Comparison of ENCODE assay signal across 18 cellular contexts in genomic region chr4:784401-785331, GRCh38. TPM values are rescaled to one million over a fixed set of nuclear protein-coding genes. Genes with fewer than 3 reads are reported as not detected.
DNase-seq lines count a peak whose midpoint lies in the region; ATAC-seq and TF ChIP-seq lines count a peak whose summit lies in the region.
"Had no signal": no experiment of that assay in that cellular context is flagged by ENCODE, and none has a peak within 500 bp of the region (broad histone marks: within the 10 kb centered on the region; RNA-seq: fewer than 3 reads in every experiment).

No MANE protein-coding gene starts in this region.

- H3K27ac ChIP-seq in sigmoid colon (no peak overlapping the region), breast epithelium (peak overlapping the region in 1 of 2 donors; percentile 85), SK-N-SH (ENCODE audit: low read depth in 2 of 2, low read length in 1 of 2) (peak overlapping the region in 1 of 2 experiments; percentile 8; a peak in 1 of 4 replicates)
- H3K27ac ChIP-seq: WERI-Rb-1 had no signal

- no peak for TF ChIP-seq CTCF in sigmoid colon (IDR thresholded peaks at IDR 0.05)
- TF ChIP-seq CTCF in breast epithelium (IDR thresholded peaks at IDR 0.05): no peak
- no peak for TF ChIP-seq CTCF in SK-N-SH (IDR thresholded peaks at IDR 0.05)

- H3K4me2 ChIP-seq in SK-N-SH: no peak overlapping the region

- no peak for TF ChIP-seq EP300 in sigmoid colon (IDR thresholded peaks at IDR 0.05)
- no peak for TF ChIP-seq EP300 in SK-N-SH (IDR thresholded peaks at IDR 0.05; ENCODE audit: borderline replicate concordance in 1 of 2, low read depth in 1 of 2, low read length in 1 of 2)

- H2AFZ ChIP-seq in SK-N-SH (ENCODE audit: low read depth): no peak overlapping the region

- H3K27me3 ChIP-seq in sigmoid colon (peaks cover 23 to 50% (median 30%) of the 10 kb centered on the region in 3 donors), breast epithelium (peaks cover 6 to 8% of the 10 kb centered on the region in 2 donors), SK-N-SH (ENCODE audit: insufficient read depth) (no peaks in the 10 kb centered on the region)
- H3K27me3 ChIP-seq: ovary had no signal

- POLR2A ChIA-PET in SK-N-SH (lab: Yijun Ruan, JAX): no interaction called here

- H4K20me1 ChIP-seq in SK-N-SH (ENCODE audit: insufficient read depth): peaks cover 3% of the 10 kb centered on the region; the same call in 1 of the 2 replicates

- H3K4me3 Mint-ChIP-seq in activated naive CD8-positive, alpha-beta T cell: peak overlapping the region; percentile 81
- H3K4me3 Mint-ChIP-seq in activated naive CD8-positive, alpha-beta T cell treated with anti-CD3 and anti-CD28 coated beads, Interleukin-2, amount 50 U/mL, for 24 hours: no peak overlapping the region
- H3K4me3 Mint-ChIP-seq in T-helper 17 cell: peak overlapping the region; percentile 72

- peaks cover 5% of the 10 kb centered on the region for H3F3A ChIP-seq in SK-N-SH (replicated peaks; ENCODE audit: insufficient read depth)

- peaks cover 10% of the 10 kb centered on the region for H3K27me3 Mint-ChIP-seq in activated naive CD8-positive, alpha-beta T cell
- H3K27me3 Mint-ChIP-seq in activated naive CD8-positive, alpha-beta T cell treated with anti-CD3 and anti-CD28 coated beads, Interleukin-2, amount 50 U/mL, for 24 hours: peaks cover 32% of the 10 kb centered on the region
- H3K27me3 Mint-ChIP-seq in T-helper 17 cell: peaks cover 21% of the 10 kb centered on the region

- no peaks in the 10 kb centered on the region for H3K9me3 ChIP-seq in T-helper 17 cell (ENCODE audit: control insufficient read depth, low read length, poor library complexity, severe bottlenecking)
- no peaks in the 10 kb centered on the region for H3K9me3 ChIP-seq in iPS-18c (ENCODE audit: control insufficient read depth, insufficient read depth, low read length)
- H3K9me3 ChIP-seq in sigmoid colon: no peaks in the 10 kb centered on the region
- no peaks in the 10 kb centered on the region for H3K9me3 ChIP-seq in breast epithelium
- H3K9me3 ChIP-seq in SK-N-SH: no peaks in the 10 kb centered on the region
- H3K9me3 ChIP-seq: ovary had no signal

- H3K27ac Mint-ChIP-seq in activated naive CD8-positive, alpha-beta T cell: no peak overlapping the region
- no peak overlapping the region for H3K27ac Mint-ChIP-seq in activated naive CD8-positive, alpha-beta T cell treated with anti-CD3 and anti-CD28 coated beads, Interleukin-2, amount 50 U/mL, for 24 hours
- H3K27ac Mint-ChIP-seq in T-helper 17 cell: no peak overlapping the region

- H3K9me3 Mint-ChIP-seq in activated naive CD8-positive, alpha-beta T cell (ENCODE audit: low read depth): no peaks in the 10 kb centered on the region
- no peaks in the 10 kb centered on the region for H3K9me3 Mint-ChIP-seq in activated naive CD8-positive, alpha-beta T cell treated with anti-CD3 and anti-CD28 coated beads, Interleukin-2, amount 50 U/mL, for 24 hours

- ATAC-seq in activated naive CD8-positive, alpha-beta T cell treated with anti-CD3 and anti-CD28 coated beads, Interleukin-2, amount 50 U/mL, for 24 hours: no peak
- no peak for ATAC-seq in T-helper 17 cell
- ATAC-seq: HCT116, Panc1 had no signal

- H3K4me1 ChIP-seq in sigmoid colon: peaks cover 0 to 48% (median 39%) of the 10 kb centered on the region in 4 donors
- peaks cover 11% of the 10 kb centered on the region in 2 donors for H3K4me1 ChIP-seq in breast epithelium
- H3K4me1 ChIP-seq in SK-N-SH (ENCODE audit: control insufficient read depth in 1 of 2, insufficient read depth in 2 of 2, low read depth in 1 of 2, low read length in 1 of 2): peaks cover 4 to 60% of the 10 kb centered on the region in 2 experiments; a peak in 2 of 4 replicates

- H3K4me3 ChIP-seq in iPS-18c (ENCODE audit: insufficient read depth, low read depth, low read length): peak overlapping the region; percentile 34
- no peak overlapping the region for H3K4me3 ChIP-seq in sigmoid colon
- H3K4me3 ChIP-seq in breast epithelium: no peak overlapping the region
- H3K4me3 ChIP-seq in SK-N-SH (ENCODE audit: low read depth in 2 of 2, low read length in 1 of 2): no peak overlapping the region

- H3K36me3 Mint-ChIP-seq in activated naive CD8-positive, alpha-beta T cell: no peaks in the 10 kb centered on the region
- peaks cover 12% of the 10 kb centered on the region for H3K36me3 Mint-ChIP-seq in activated naive CD8-positive, alpha-beta T cell treated with anti-CD3 and anti-CD28 coated beads, Interleukin-2, amount 50 U/mL, for 24 hours (ENCODE audit: low read depth)
- peaks cover 5% of the 10 kb centered on the region for H3K36me3 Mint-ChIP-seq in T-helper 17 cell (ENCODE audit: low read depth)

- TF ChIP-seq RAD21 in SK-N-SH (IDR thresholded peaks at IDR 0.05; ENCODE audit: low read length): no peak

- H3K9me2 ChIP-seq in SK-N-SH: no peaks in the 10 kb centered on the region

- peaks cover 0 to under 1% (median 0%) of the 10 kb centered on the region in 4 donors for H3K36me3 ChIP-seq in sigmoid colon
- H3K36me3 ChIP-seq in breast epithelium: no peaks in the 10 kb centered on the region
- peaks cover 2 to 8% of the 10 kb centered on the region in 2 experiments for H3K36me3 ChIP-seq in SK-N-SH (replicated peaks in 1 of 2; ENCODE audit: control insufficient read depth in 1 of 2, insufficient read depth in 2 of 2, low read length in 1 of 2)
- H3K36me3 ChIP-seq: ovary had no signal

- DNase-seq in activated naive CD8-positive, alpha-beta T cell treated with anti-CD3 and anti-CD28 coated beads, Interleukin-2, amount 50 U/mL, for 24 hours: no peak
- DNase-seq in T-helper 17 cell: no peak
- peak; percentile 64 for DNase-seq in sigmoid colon
- DNase-seq in breast epithelium (ENCODE audit: low spot score in 2 of 2): no peak
- DNase-seq in SK-N-SH: no peak
- DNase-seq in activated CD8-positive, alpha-beta memory T cell treated with anti-CD3 and anti-CD28 coated beads for 24 hours: no peak
- DNase-seq: foreskin melanocyte; mesenchymal stem cell; MV-4-11; NCI-H2171; NCI-H82; stimulated activated naive CD4-positive, alpha-beta T cell; WERI-Rb-1 had no signal

- 57 to 58% methylated on average over 57 of the region's 57 CpGs for WGBS in sigmoid colon, 2 donors
- WGBS in SK-N-SH (ENCODE audit: low lambda C conversion rate): 92% methylated on average over 57 of the region's 57 CpGs

- CTCF ChIA-PET in SK-N-SH (lab: Yijun Ruan, JAX): interaction anchor here (2.2 kb wide), 1 partner anchor 10 kb away, joined by 7 read pairs; no protein-coding TSS in a partner anchor

- no peak overlapping the region for H3K9ac ChIP-seq in SK-N-SH

- peaks cover 28% of the 10 kb centered on the region for H3K4me1 Mint-ChIP-seq in activated naive CD8-positive, alpha-beta T cell (ENCODE audit: low read depth)
- peaks cover 28% of the 10 kb centered on the region for H3K4me1 Mint-ChIP-seq in activated naive CD8-positive, alpha-beta T cell treated with anti-CD3 and anti-CD28 coated beads, Interleukin-2, amount 50 U/mL, for 24 hours
- peaks cover 31% of the 10 kb centered on the region for H3K4me1 Mint-ChIP-seq in T-helper 17 cell

- TF ChIP-seq POLR2A in sigmoid colon (IDR thresholded peaks at IDR 0.05): no peak
- no peak for TF ChIP-seq POLR2A in breast epithelium (IDR thresholded peaks at IDR 0.05)

- peaks cover 20% of the 10 kb centered on the region for H3K79me2 ChIP-seq in SK-N-SH (ENCODE audit: insufficient read depth)

- intact Hi-C loops in sigmoid colon (cut with DNase I): loop anchor here (5.0 kb wide), 1 partner anchor 112 kb away; the partner anchor contains the start of genes ATP5ME and MYL5
- intact Hi-C loops in breast epithelium (cut with DNase I; ENCODE audit: low total_unique reads): no loop called here

TF ChIP-seq in SK-N-SH, 30 proteins besides CTCF, POLR2A, EP300 and RAD21:
- no peak for TF ChIP-seq USF1 (IDR thresholded peaks at IDR 0.05; ENCODE audit: borderline replicate concordance, low read depth)
- no peak for TF ChIP-seq NFIC (IDR thresholded peaks at IDR 0.05; ENCODE audit: borderline replicate concordance)
- TF ChIP-seq USF2 (IDR thresholded peaks at IDR 0.05; ENCODE audit: borderline replicate concordance, low read depth, low read length): no peak

RNA-seq across cellular contexts. Expression of gene CPLX1, which starts 41.3 kb away (rescaled TPM):
- total RNA-seq in T-helper 17 cell (1 to 10 TPM; 3.1 to 3.7 TPM), sigmoid colon (1 to 10 TPM in 1 of 4 donors, under 1 TPM in 3; 0.36 to 1.7 (median 0.45) TPM), breast epithelium (1 to 10 TPM in 2 of 3 donors, under 1 TPM in 1; 0.16 to 2.6 (median 1.2) TPM)
- polyA plus RNA-seq in sigmoid colon (1 to 10 TPM in 2 of 3 donors, under 1 TPM in 1; 0.23 to 3.0 (median 2.8) TPM), SK-N-SH (2012; rRNA removed) (0.56 and 0.65 TPM in 2 replicates)
- polyA plus RNA-seq in SK-N-SH (2012; cell fraction: cytosol; rRNA removed): 0.86 and 1.2 TPM in 2 replicates
- 0.66 and 1.7 TPM in 2 replicates for polyA plus RNA-seq in SK-N-SH (2012; cell fraction: nucleus; rRNA removed)
